1 cellular context compared by ENCODE assay signal in the genomic region with DNA sequence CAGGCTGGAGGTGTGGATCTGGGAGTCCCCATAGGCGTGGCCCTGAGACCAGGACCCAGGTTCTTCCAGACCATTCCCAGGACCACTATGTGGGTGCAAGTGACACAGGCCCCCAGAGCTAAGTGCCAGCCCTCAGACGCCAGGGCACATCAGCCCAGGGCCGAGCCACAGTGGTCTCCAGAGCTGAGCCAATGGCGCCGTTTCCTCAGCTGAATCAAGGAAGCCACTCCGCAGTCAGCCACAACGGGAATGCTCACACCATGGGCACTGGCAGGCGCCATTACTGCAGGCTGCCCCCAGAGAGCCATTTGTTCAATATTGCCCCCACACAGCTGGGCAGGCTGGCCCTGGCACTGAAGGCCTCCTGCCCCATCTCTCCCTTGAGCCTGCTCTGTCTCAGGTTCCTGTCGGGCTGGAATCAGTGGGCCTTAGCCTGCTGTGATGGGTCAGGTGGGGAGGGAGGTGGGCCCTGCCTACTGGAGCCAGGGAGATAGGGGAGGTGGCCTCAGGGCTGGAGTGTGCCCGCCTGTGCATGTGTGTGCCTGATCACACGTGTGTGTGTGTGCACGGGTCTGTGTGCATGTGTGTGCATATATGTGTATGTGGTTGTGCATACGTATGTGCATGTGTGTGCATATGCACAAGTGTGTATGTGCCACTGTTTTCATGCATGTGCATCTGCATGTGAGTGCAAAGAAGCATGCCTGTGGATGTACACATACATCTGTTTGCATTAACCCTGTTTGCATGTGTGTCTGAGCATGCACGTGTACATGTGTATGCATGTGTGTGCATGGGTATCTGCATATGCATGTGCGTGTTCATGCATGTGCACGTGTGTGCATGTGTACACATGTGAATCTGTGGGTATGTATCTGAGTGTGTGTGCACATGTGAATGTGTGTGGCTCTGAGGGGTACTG.
TF ChIP-seq lines count a peak whose summit lies in the region.

No MANE protein-coding gene starts in this region.

TF ChIP-seq in GM12891, 5 proteins besides CTCF, POLR2A, EP300 and RAD21:
- TF ChIP-seq POLR2AphosphoS5 (IDR thresholded peaks at IDR 0.05; ENCODE audit: low read depth, low read length) (no peak), SPI1 (IDR thresholded peaks at IDR 0.05; ENCODE audit: low read depth, low read length) (no peak), TAF1 (IDR thresholded peaks at IDR 0.05; ENCODE audit: low read depth, low read length) (no peak), POU2F2 (IDR thresholded peaks at IDR 0.05; ENCODE audit: low read depth, low read length) (no peak; the same call in 1 of the 2 replicates)
